Comparison of ENCODE assay signal across 8 cellular contexts in genomic region chr5:146203011-146203871, GRCh38. TPM values are rescaled to one million over a fixed set of nuclear protein-coding genes. Genes with fewer than 3 reads are reported as not detected.
DNase-seq lines count a peak whose midpoint lies in the region; ATAC-seq and TF ChIP-seq lines count a peak whose summit lies in the region.

TSS of gene RBM27 (plus strand) at chr5:146203605. CDS start at chr5:146203766, 161 bp downstream.

- intact Hi-C loops in left ventricle myocardium superior (cut with micrococcal nuclease) (no loop called here), prostate gland (cut with DNase I) (loop anchor here (2.0 to 10.0 kb wide), 2 partner anchors 20 to 242 kb away; partner anchors contain the start of genes LARS1 and TCERG1)

- under 1% methylated on average over 48 of the region's 48 CpGs for WGBS in prostate gland
- WGBS in urinary bladder, result under 1% methylated on average over 48 of the region's 48 CpGs

- H3K27ac ChIP-seq in prostate gland (peak within 1 kb of the TSS; percentile 83), urinary bladder (ENCODE audit: low read depth) (peak within 1 kb of the TSS; percentile 88)

- TF ChIP-seq POLR2A in prostate gland (IDR thresholded peaks at IDR 0.05), result peak; percentile 60

- no peak for TF ChIP-seq CTCF in GM13977 (IDR thresholded peaks at IDR 0.05; ENCODE audit: extremely low read depth, insufficient read depth, missing control alignments)
- no peak for TF ChIP-seq CTCF in prostate gland (IDR thresholded peaks at IDR 0.05)

- H3K36me3 ChIP-seq in prostate gland (no peaks in the 10 kb centered on the region), urinary bladder (ENCODE audit: insufficient read depth) (no peaks in the 10 kb centered on the region)

- H3K4me1 ChIP-seq in prostate gland (replicated peaks) (no peaks in the 10 kb centered on the region), urinary bladder (ENCODE audit: insufficient read depth) (no peaks in the 10 kb centered on the region)

- H3K4me3 ChIP-seq in prostate gland, result peak within 1 kb of the TSS; percentile 96 to 97
- peak within 1 kb of the TSS; percentile 98 for H3K4me3 ChIP-seq in urinary bladder (ENCODE audit: low read depth, low read length)

- in situ Hi-C loops in GM13977 (cut with MboI; ENCODE audit: low pct_unique_long_range_greater_than_20kb, low sequenced_read_pairs, unreplicated experiment), result no loop called here

- DNase-seq in GM13977 (ENCODE audit: low spot score) (peak; percentile 99), NCI-H146 treated with DMSO at 0.1 percent for 48 hours (lab: John Stamatoyannopoulos, UW; ENCODE audit: unreplicated experiment) (peak; percentile 95), T-helper 1 cell (peak; percentile 89 to 98 (median 93)), amygdala (lab: John Stamatoyannopoulos, UW) (peak; percentile 61 to 99 (median 96)), left ventricle myocardium superior (peak; percentile 97), prostate gland (ENCODE audit: low spot score) (peak; percentile 96)

- ATAC-seq in HG02870 (IDR thresholded peaks at IDR 0.05; ENCODE audit: unreplicated experiment), result peak; percentile 100
- peak; percentile 100 for ATAC-seq in left ventricle myocardium superior

- H3K27me3 ChIP-seq in prostate gland (replicated peaks; ENCODE audit: insufficient read depth), result no peaks in the 10 kb centered on the region

- H3K9me3 ChIP-seq in prostate gland, result no peaks in the 10 kb centered on the region

RNA-seq across cellular contexts. Expression of gene RBM27, which starts in this region (rescaled TPM):
- 16.7 TPM for total RNA-seq in left ventricle myocardium superior
- total RNA-seq in prostate gland, result 10 to 100 TPM; 20.9 to 58.9 TPM
- total RNA-seq in urinary bladder, result 52.3 TPM
- 9.0 TPM for polyA plus RNA-seq in urinary bladder

Comparison
In these comparisons a context has a peak if more than half of its experiments do, and no peak if none do; other contexts are left out.
1. Peak in every context shown above with its lines: DNase-seq, ATAC-seq, H3K4me3 ChIP-seq and H3K27ac ChIP-seq.